9 cellular contexts compared by ENCODE assay signal in the genomic region with DNA sequence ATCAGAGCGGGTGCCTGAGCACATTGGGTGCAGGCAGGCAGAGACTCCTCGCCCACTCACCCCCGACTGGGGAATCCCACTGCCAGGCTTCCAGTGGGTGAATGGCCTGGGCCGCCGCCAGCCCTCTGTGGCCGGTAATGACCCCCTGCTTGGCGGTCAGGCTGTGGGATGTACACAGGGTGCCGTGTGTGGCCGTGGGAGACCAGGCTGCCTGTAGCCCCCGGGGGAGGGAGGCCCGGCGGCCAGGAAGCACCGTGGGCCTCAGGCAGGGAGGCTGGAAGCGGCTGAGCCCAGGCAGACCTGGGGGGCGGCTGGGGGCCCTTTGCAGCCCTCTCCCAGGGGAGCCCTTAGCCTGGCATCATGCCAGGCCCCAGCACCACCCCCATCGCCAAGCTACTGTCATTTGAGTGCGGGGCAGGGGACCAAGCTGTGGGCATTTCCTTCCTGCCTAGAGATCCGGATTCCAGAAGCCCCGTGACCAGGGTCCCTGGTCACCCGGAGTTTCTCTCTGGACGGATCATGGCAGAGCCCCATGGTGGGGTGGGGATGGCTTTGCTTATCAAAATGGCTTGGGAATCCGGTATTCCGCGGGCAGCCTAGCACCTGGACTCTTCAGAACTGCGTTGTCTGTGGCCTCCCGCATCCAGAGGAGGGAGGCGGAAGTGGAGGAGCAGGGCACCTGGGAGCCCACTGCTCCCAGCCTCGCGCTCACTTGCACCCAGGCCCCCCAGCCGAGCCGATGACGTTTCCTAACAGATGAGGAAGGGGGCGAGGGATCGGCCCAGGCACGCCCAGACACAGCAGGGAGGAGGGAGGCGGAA. TPM values are rescaled to one million over a fixed set of nuclear protein-coding genes. Genes with fewer than 3 reads are reported as not detected.
DNase-seq lines count a peak whose midpoint lies in the region; ATAC-seq and TF ChIP-seq lines count a peak whose summit lies in the region.
"Had no signal": no experiment of that assay in that cellular context is flagged by ENCODE, and none has a peak within 500 bp of the region (broad histone marks: within the 10 kb centered on the region; RNA-seq: fewer than 3 reads in every experiment).

No MANE protein-coding gene starts in this region.

- WGBS in iPS DF 6.9 (ENCODE audit: insufficient coverage, insufficient read length), result no CpG with 5 or more reads among the region's 36 CpGs

- intact Hi-C loops in ascending aorta (cut with DNase I), result loop anchor here (5.0 to 10.0 kb wide), 4 partner anchors 124 to 1098 kb away; a partner anchor contains a TSS
- intact Hi-C loops in gastrocnemius medialis (cut with DNase I; ENCODE audit: low total_unique reads), result no loop called here

- H3K4me1 ChIP-seq in SJSA1 (replicated peaks) (peaks cover 64% of the 10 kb centered on the region), ascending aorta (peaks cover 20 to 36% of the 10 kb centered on the region in 2 donors), iPS DF 6.9 (ENCODE audit: control insufficient read depth, insufficient read depth, low read length) (peaks cover 6% of the 10 kb centered on the region; the same call in 1 of the 2 replicates), gastrocnemius medialis (peaks cover 34 to 51% of the 10 kb centered on the region in 2 donors)

- no peaks in the 10 kb centered on the region for H3K9me3 ChIP-seq in SJSA1 (replicated peaks)
- no peaks in the 10 kb centered on the region for H3K9me3 ChIP-seq in ascending aorta
- H3K9me3 ChIP-seq in iPS DF 6.9 (ENCODE audit: control insufficient read depth, insufficient read depth, low read length), result no peaks in the 10 kb centered on the region
- no peaks in the 10 kb centered on the region for H3K9me3 ChIP-seq in gastrocnemius medialis

- TF ChIP-seq POLR2A in gastrocnemius medialis (IDR thresholded peaks at IDR 0.05), result peak in 1 of 2 donors; percentile 11

- H3K36me3 ChIP-seq in SJSA1 (peaks cover 38% of the 10 kb centered on the region), ascending aorta (no peaks in the 10 kb centered on the region), iPS DF 6.9 (ENCODE audit: control insufficient read depth, insufficient read depth, low read length) (0 out of 2 replicates have a peak, but pooled peaks cover 2% of the 10 kb centered on the region), gastrocnemius medialis (no peaks in the 10 kb centered on the region)

- in situ Hi-C loops in gastrocnemius medialis (cut with MboI; ENCODE audit: low sequenced_read_pairs in 4 of 4), result no loop called here

- peak overlapping the region; percentile 39 for H3K27ac ChIP-seq in SJSA1
- peak overlapping the region; percentile 80 to 87 for H3K27ac ChIP-seq in ascending aorta
- no peak overlapping the region for H3K27ac ChIP-seq in iPS DF 6.9 (ENCODE audit: low read length)
- peak overlapping the region; percentile 47 to 74 (median 66) for H3K27ac ChIP-seq in gastrocnemius medialis

- peak overlapping the region; percentile 89 for H3K4me3 ChIP-seq in SJSA1
- peak overlapping the region; percentile 76 to 85 for H3K4me3 ChIP-seq in ascending aorta
- peak overlapping the region; percentile 64; the same call in 1 of the 2 replicates for H3K4me3 ChIP-seq in iPS DF 6.9 (ENCODE audit: low read length)
- peak overlapping the region; percentile 57 to 76 (median 68) for H3K4me3 ChIP-seq in gastrocnemius medialis

- no peak for ATAC-seq in gastrocnemius medialis

- H3K27me3 ChIP-seq in SJSA1 (replicated peaks), result no peaks in the 10 kb centered on the region
- no peaks in the 10 kb centered on the region for H3K27me3 ChIP-seq in ascending aorta
- H3K27me3 ChIP-seq in iPS DF 6.9 (ENCODE audit: control insufficient read depth, insufficient read depth, low read length), result no peaks in the 10 kb centered on the region
- H3K27me3 ChIP-seq in gastrocnemius medialis, result no peaks in the 10 kb centered on the region

- TF ChIP-seq CTCF in ascending aorta (IDR thresholded peaks at IDR 0.05) (no peak), gastrocnemius medialis (IDR thresholded peaks at IDR 0.05 in 4 of 5, conservative IDR thresholded peaks at IDR 0.05 in 1 of 5) (no peak)

- DNase-seq in EL (peak; percentile 81), HuH-7.5 (ENCODE audit: low spot score) (peak; percentile 53), SJSA1 (ENCODE audit: low read depth in 1 of 2, low spot score in 2 of 2) (peak; percentile 76), ascending aorta (ENCODE audit: low spot score in 2 of 2) (peak; percentile 54 to 84), iPS DF 6.9 (ENCODE audit: low read depth, low spot score) (no peak), gastrocnemius medialis (peak; percentile 23 to 52), retina (no peak), SKM-1 (lab: John Stamatoyannopoulos, UW; ENCODE audit: unreplicated experiment) (no peak)

RNA-seq across cellular contexts. Expression of a gene that starts 1.1 kb away (rescaled TPM):
- total RNA-seq in SJSA1 (2014; rRNA removed; shearing (Covaris generic)), result 24.3 and 25.2 TPM in 2 replicates
- total RNA-seq in ascending aorta, result 70.5 TPM
- 10 to 100 TPM in 1 of 4 donors, 1 to 10 TPM in 3; 2.9 to 14.8 (median 5.2) TPM for total RNA-seq in gastrocnemius medialis

RNA-seq across cellular contexts. Expression of a gene that starts 55.1 kb away (rescaled TPM):
- total RNA-seq in SJSA1 (2014; rRNA removed; shearing (Covaris generic)), result 1.3 TPM in 1 of 2 replicates, not detected in the other
- total RNA-seq in ascending aorta, result not detected
- total RNA-seq in gastrocnemius medialis, result not detected
- total RNA-seq: activated CD8-positive, alpha-beta memory T cell treated with anti-CD3 and anti-CD28 coated beads for 36 hours had no signal

Comparison
In these comparisons a context has a peak if more than half of its experiments do, and no peak if none do; other contexts are left out.
1. DNase-seq: peak in EL (single experiment), HuH-7.5 (single experiment), SJSA1 (2 of 2), ascending aorta (2 of 2) and gastrocnemius medialis (2 of 2); none in iPS DF 6.9 (single experiment), retina (single experiment) and SKM-1 (single experiment).
2. Peak in every context shown above with its lines, with median percentiles within 50 percentile points of each other: H3K4me3 ChIP-seq.